ENCODE assay signal across 1 cellular context in the genomic region with DNA sequence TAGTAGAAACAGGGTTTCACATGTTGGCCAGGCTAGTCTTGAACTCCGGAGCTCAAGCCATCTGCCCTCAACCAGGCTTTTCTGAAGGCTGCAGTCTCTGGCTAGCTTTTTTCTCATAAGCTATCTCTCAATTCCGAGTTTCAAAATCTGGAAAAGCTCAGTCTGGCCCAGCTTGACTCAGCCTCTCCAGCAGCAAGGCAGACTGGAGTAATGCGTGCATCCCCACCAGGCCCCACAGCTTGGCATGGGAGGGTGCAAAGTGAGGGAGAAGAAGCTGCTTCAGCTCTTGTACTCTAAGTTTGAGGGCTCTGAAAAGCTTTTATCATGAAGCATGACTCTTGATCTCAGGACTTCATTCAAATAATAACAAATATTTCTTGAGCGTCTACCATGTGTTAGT.
TF ChIP-seq lines count a peak whose summit lies in the region.

No MANE protein-coding gene starts in this region.

TF ChIP-seq in WTC11, 78 proteins besides CTCF, POLR2A, EP300 and RAD21 (continued from another document):
- TF ChIP-seq, protein P1, sequence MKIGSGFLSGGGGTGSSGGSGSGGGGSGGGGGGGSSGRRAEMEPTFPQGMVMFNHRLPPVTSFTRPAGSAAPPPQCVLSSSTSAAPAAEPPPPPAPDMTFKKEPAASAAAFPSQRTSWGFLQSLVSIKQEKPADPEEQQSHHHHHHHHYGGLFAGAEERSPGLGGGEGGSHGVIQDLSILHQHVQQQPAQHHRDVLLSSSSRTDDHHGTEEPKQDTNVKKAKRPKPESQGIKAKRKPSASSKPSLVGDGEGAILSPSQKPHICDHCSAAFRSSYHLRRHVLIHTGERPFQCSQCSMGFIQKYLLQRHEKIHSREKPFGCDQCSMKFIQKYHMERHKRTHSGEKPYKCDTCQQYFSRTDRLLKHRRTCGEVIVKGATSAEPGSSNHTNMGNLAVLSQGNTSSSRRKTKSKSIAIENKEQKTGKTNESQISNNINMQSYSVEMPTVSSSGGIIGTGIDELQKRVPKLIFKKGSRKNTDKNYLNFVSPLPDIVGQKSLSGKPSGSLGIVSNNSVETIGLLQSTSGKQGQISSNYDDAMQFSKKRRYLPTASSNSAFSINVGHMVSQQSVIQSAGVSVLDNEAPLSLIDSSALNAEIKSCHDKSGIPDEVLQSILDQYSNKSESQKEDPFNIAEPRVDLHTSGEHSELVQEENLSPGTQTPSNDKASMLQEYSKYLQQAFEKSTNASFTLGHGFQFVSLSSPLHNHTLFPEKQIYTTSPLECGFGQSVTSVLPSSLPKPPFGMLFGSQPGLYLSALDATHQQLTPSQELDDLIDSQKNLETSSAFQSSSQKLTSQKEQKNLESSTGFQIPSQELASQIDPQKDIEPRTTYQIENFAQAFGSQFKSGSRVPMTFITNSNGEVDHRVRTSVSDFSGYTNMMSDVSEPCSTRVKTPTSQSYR (CRISPR knock-in tag; IDR thresholded peaks at IDR 0.05), result no peak
- TF ChIP-seq ZSCAN18 (CRISPR knock-in tag; IDR thresholded peaks at IDR 0.05), result no peak
TF ChIP-seq in WTC11: peak in this region for 0.
